26 cellular contexts compared by ENCODE assay signal in the genomic region with DNA sequence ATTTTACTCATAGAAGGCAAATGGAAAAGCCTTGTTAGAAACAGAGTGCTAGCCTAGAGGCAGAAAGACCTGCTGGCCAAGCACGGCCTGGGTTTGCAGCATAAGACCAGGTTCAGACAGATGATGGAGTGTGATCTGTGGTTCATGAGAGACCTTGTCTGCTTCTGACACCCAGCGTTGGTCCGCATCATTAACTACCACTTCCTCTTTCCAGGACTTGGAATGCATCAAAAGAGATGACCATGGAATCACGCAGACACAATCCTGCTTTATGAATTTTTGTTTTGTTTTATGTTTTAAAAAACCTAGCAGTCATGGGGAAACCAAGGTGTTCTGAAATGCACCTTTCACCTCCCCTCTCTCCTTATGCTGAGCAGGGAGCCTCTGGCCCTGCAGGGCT.
"Had no signal": no experiment of that assay in that cellular context is flagged by ENCODE, and none has a peak within 500 bp of the region (broad histone marks: within the 10 kb centered on the region; RNA-seq: fewer than 3 reads in every experiment).

No MANE protein-coding gene starts in this region.

- H3K4me3 ChIP-seq: hepatocyte, left ventricle myocardium inferior, lung, psoas muscle, right lobe of liver, spleen, tibial nerve, upper lobe of right lung, vagina had no signal

- H3K4me3 Mint-ChIP-seq: endodermal cell; naive thymus-derived CD4-positive, alpha-beta T cell; nephron progenitor cell; stimulated activated memory B cell treated with anti-CD40 and anti-IgM and Interleukin-4, amounts not matched to agents 10 μg/mL and 1 μg/mL and 100 μg/mL, for 72 hours; stimulated activated naive CD8-positive, alpha-beta T cell treated with anti-CD3 and anti-CD28 coated beads, Interleukin-15, Interleukin-2, amounts not matched to agents 100 ng/mL and 50 ng/mL, for 24 hours had no signal

- H3K36me3 Mint-ChIP-seq: naive thymus-derived CD4-positive, alpha-beta T cell; stimulated activated memory B cell treated with anti-CD40 and anti-IgM and Interleukin-4, amounts not matched to agents 10 μg/mL and 1 μg/mL and 100 μg/mL, for 72 hours had no signal

- DNase-seq: effector CD4-positive, alpha-beta T cell; endodermal cell; erythroblast; foreskin keratinocyte; head of caudate nucleus; kidney; left cardiac atrium; left ventricle myocardium inferior; mesendoderm; naive thymus-derived CD4-positive, alpha-beta T cell; nephron progenitor cell; psoas muscle; retina; right lobe of liver; spleen; stimulated activated CD4-positive, alpha-beta T cell treated with anti-CD3 and anti-CD28 coated beads, Interleukin-15, amount 100 ng/mL, for 24 hours; stimulated activated CD4-positive, alpha-beta T cell treated with anti-CD3 and anti-CD28 coated beads, Interleukin-1b, Interleukin-23, amount 100 ng/mL, for 48 hours; stimulated activated CD4-positive, alpha-beta T cell treated with anti-CD3 and anti-CD28 coated beads, Interleukin-4, amount 100 ng/mL, for 24 hours; upper lobe of right lung had no signal

- H3K9me3 ChIP-seq: neutrophil, psoas muscle, right lobe of liver, upper lobe of right lung, vagina had no signal

- H3K27ac Mint-ChIP-seq: endodermal cell; nephron progenitor cell; stimulated activated memory B cell treated with anti-CD40 and anti-IgM and Interleukin-4, amounts not matched to agents 10 μg/mL and 1 μg/mL and 100 μg/mL, for 72 hours; stimulated activated naive CD8-positive, alpha-beta T cell treated with anti-CD3 and anti-CD28 coated beads, Interleukin-15, Interleukin-2, amounts not matched to agents 100 ng/mL and 50 ng/mL, for 24 hours had no signal

- H3K9me3 Mint-ChIP-seq: stimulated activated memory B cell treated with anti-CD40 and anti-IgM and Interleukin-4, amounts not matched to agents 10 μg/mL and 1 μg/mL and 100 μg/mL, for 72 hours; stimulated activated naive CD8-positive, alpha-beta T cell treated with anti-CD3 and anti-CD28 coated beads, Interleukin-15, Interleukin-2, amounts not matched to agents 100 ng/mL and 50 ng/mL, for 24 hours had no signal

- H3K27me3 ChIP-seq: foreskin keratinocyte, neutrophil, right lobe of liver, tibial nerve, vagina had no signal

- H3K4me1 Mint-ChIP-seq: endodermal cell; nephron progenitor cell; stimulated activated memory B cell treated with anti-CD40 and anti-IgM and Interleukin-4, amounts not matched to agents 10 μg/mL and 1 μg/mL and 100 μg/mL, for 72 hours had no signal

- H3K27me3 Mint-ChIP-seq: stimulated activated memory B cell treated with anti-CD40 and anti-IgM and Interleukin-4, amounts not matched to agents 10 μg/mL and 1 μg/mL and 100 μg/mL, for 72 hours; stimulated activated naive CD8-positive, alpha-beta T cell treated with anti-CD3 and anti-CD28 coated beads, Interleukin-15, Interleukin-2, amounts not matched to agents 100 ng/mL and 50 ng/mL, for 24 hours had no signal

- ATAC-seq: foreskin keratinocyte; left cardiac atrium; naive thymus-derived CD4-positive, alpha-beta T cell; psoas muscle; right lobe of liver; upper lobe of right lung had no signal

- H3K27ac ChIP-seq: foreskin keratinocyte, hepatocyte, left ventricle myocardium inferior, neutrophil, psoas muscle, right lobe of liver, spleen, tibial nerve, upper lobe of right lung, vagina had no signal
